Comparison of ENCODE assay signal across 10 cellular contexts in the genomic region with DNA sequence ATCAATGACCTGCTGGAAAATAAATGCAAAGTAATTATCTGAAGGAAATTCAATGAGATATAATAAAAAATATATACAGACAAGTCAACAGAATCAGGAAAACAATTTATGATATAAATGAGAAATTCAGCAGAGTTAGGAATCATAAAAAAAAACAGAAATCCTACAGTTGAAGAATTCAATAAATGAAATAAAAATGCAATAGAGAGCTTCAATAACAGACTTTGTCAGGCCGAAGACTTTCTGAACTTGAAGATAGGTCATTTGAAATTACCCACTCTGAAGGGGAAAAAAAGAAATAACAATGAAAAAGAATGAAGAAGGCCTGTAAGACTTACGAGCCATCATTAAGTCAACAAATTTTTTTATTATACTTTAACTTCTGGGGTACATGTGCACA. TPM values are rescaled to one million over a fixed set of nuclear protein-coding genes. Genes with fewer than 3 reads are reported as not detected.
"Had no signal": no experiment of that assay in that cellular context is flagged by ENCODE, and none has a peak within 500 bp of the region (broad histone marks: within the 10 kb centered on the region; RNA-seq: fewer than 3 reads in every experiment).

No MANE protein-coding gene starts in this region.

- H3K4me1 Mint-ChIP-seq: IgD-negative memory B cell had no signal

- H3K9ac ChIP-seq: KMS-11 had no signal

- H3K27me3 Mint-ChIP-seq: IgD-negative memory B cell had no signal

- H3K4me2 ChIP-seq: KMS-11 had no signal

- H3K4me3 Mint-ChIP-seq: IgD-negative memory B cell had no signal

- DNase-seq: IMR-90, Karpas-422, Kasumi-1, KBM-7, KG1 had no signal

- H3K27ac ChIP-seq: HL-60, KMS-11 had no signal

RNA-seq across cellular contexts. Expression of gene GARIN2, which starts 15.5 kb away (rescaled TPM):
- total RNA-seq: HT-29, HT1080, IMR-90 had no signal
- polyA plus RNA-seq: IgD-negative memory B cell, IMR-90 had no signal
